Comparison of ENCODE assay signal across 8 cellular contexts in the genomic region with DNA sequence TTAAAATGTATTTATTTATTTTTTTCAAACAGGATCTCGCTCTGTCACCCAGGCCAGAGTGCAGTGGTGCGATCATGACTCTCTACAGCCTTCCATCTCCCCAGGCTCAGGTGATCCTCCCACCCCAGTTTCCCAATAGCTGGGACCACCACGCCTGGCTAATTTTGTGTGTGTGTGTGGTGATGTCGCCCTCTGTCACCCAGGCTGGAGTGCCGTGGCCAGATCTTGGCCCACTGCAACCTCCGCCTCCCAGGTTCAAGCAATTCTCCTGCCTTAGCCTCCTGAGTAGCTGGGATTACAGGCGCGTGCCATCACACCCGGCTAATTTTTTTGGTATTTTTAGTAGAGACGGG. TPM values are rescaled to one million over a fixed set of nuclear protein-coding genes. Genes with fewer than 3 reads are reported as not detected.
DNase-seq lines count a peak whose midpoint lies in the region; ATAC-seq, FAIRE-seq and TF ChIP-seq lines count a peak whose summit lies in the region.
"Not testable (repeated sequence)": the region's sequence is repeated elsewhere in the genome, so short reads cannot be mapped to it uniquely, and the experiment has no call there.

No MANE protein-coding gene starts in this region.

- not testable (repeated sequence) for H3K9ac ChIP-seq in HepG2 (ENCODE audit: insufficient read depth, low read depth, low read length)

- not testable (repeated sequence) for TF ChIP-seq CTCF in CD8-positive, alpha-beta T cell (IDR thresholded peaks at IDR 0.05); VCaP (conservative IDR thresholded peaks at IDR 0.05); HepG2 (CRISPR knock-in tag; IDR thresholded peaks at IDR 0.05); osteoblast (IDR thresholded peaks at IDR 0.05; ENCODE audit: extremely low read depth, low read depth, low read length); thoracic aorta (IDR thresholded peaks at IDR 0.05)

- not testable (repeated sequence) for H3K27ac ChIP-seq in CD8-positive, alpha-beta T cell (ENCODE audit: low read depth, low read length); HepG2 (ENCODE audit: extremely low read length, insufficient read depth, low read length); osteoblast (ENCODE audit: low read depth, low read length); thoracic aorta
- H3K27ac ChIP-seq in VCaP (peak overlapping the region; percentile 49; the same call in 1 of the 2 replicates), epithelial cell of prostate (peak overlapping the region; percentile 67)

- H3K36me3 ChIP-seq in CD8-positive, alpha-beta T cell (ENCODE audit: insufficient read depth, low read length); HepG2 (replicated peaks in 1 of 2; ENCODE audit: control insufficient read depth in 1 of 2, insufficient read depth in 2 of 2, low read length in 2 of 2); osteoblast (ENCODE audit: insufficient read depth, low read length); thoracic aorta: not testable (repeated sequence)

- in situ Hi-C loops in HepG2 (cut with HindIII; ENCODE audit: extremely low pct_ligation_motif_present, low pct_unique_long_range_greater_than_20kb): not testable (repeated sequence)

- not testable (repeated sequence) for H3K27me3 ChIP-seq in CD8-positive, alpha-beta T cell (ENCODE audit: insufficient read depth, low read length); HepG2 (ENCODE audit: control insufficient read depth in 1 of 2, insufficient read depth in 2 of 2, low read length in 2 of 2); osteoblast (ENCODE audit: insufficient read depth, low read length); thoracic aorta (replicated peaks; ENCODE audit: insufficient read depth)

- intact Hi-C loops in CD8-positive, alpha-beta T cell (cut with DNase I, micrococcal nuclease); HepG2 (cut with micrococcal nuclease; ENCODE audit: unreplicated experiment): not testable (repeated sequence)

- H3K9me3 Mint-ChIP-seq in CD8-positive, alpha-beta T cell; IgD-negative memory B cell; activated naive CD8-positive, alpha-beta T cell treated with anti-CD3 and anti-CD28 coated beads, Interleukin-2, amount 10 ng/mL, durations not matched to agents 7 days and 5 days: not testable (repeated sequence)

- WGBS in HepG2 (ENCODE audit: low lambda C conversion rate): 48% methylated on average over 10 of the region's 10 CpGs

- TF ChIP-seq RAD21 in HepG2 (CRISPR knock-in tag; IDR thresholded peaks at IDR 0.05): not testable (repeated sequence)

- ATAC-seq in CD8-positive, alpha-beta T cell; activated naive CD8-positive, alpha-beta T cell treated with anti-CD3 and anti-CD28 coated beads, Interleukin-2, amount 10 ng/mL, durations not matched to agents 7 days and 5 days (ENCODE audit: low read depth); HepG2; thoracic aorta (ENCODE audit: insufficient number of reproducible peaks, low FRiP score, low read depth): not testable (repeated sequence)

- H3K27ac Mint-ChIP-seq in CD8-positive, alpha-beta T cell; activated naive CD8-positive, alpha-beta T cell treated with anti-CD3 and anti-CD28 coated beads, Interleukin-2, amount 10 ng/mL, durations not matched to agents 7 days and 5 days: not testable (repeated sequence)
- H3K27ac Mint-ChIP-seq in IgD-negative memory B cell: peak overlapping the region in 1 of 3 donors; percentile 87

- not testable (repeated sequence) for H3K9me3 ChIP-seq in CD8-positive, alpha-beta T cell (ENCODE audit: low read length); HepG2 (ENCODE audit: low read length); osteoblast (ENCODE audit: low read depth, low read length); thoracic aorta

- peak overlapping the region; percentile 65 for H3K4me3 Mint-ChIP-seq in CD8-positive, alpha-beta T cell
- peak overlapping the region; percentile 72 to 88 (median 82) for H3K4me3 Mint-ChIP-seq in IgD-negative memory B cell
- H3K4me3 Mint-ChIP-seq in activated naive CD8-positive, alpha-beta T cell treated with anti-CD3 and anti-CD28 coated beads, Interleukin-2, amount 10 ng/mL, durations not matched to agents 7 days and 5 days: peak overlapping the region; percentile 8

- not testable (repeated sequence) for H3K27me3 Mint-ChIP-seq in CD8-positive, alpha-beta T cell (ENCODE audit: low read depth); IgD-negative memory B cell
- peaks cover 48% of the 10 kb centered on the region for H3K27me3 Mint-ChIP-seq in activated naive CD8-positive, alpha-beta T cell treated with anti-CD3 and anti-CD28 coated beads, Interleukin-2, amount 10 ng/mL, durations not matched to agents 7 days and 5 days

- TF ChIP-seq POLR2A in HepG2 (IDR thresholded peaks at IDR 0.05; ENCODE audit: insufficient read depth in 1 of 2, low read depth in 2 of 2, low read length in 2 of 2): not testable (repeated sequence)

- not testable (repeated sequence) for FAIRE-seq in HepG2 (lab: Jason Lieb, UNC)

- not testable (repeated sequence) for H4K20me1 ChIP-seq in HepG2 (ENCODE audit: insufficient read depth, low read length); osteoblast (ENCODE audit: insufficient read depth, low read length)

- not testable (repeated sequence) for BruUV-seq in HepG2 (replicated peaks; lab: Mats Ljungman, UMichigan)

- TF ChIP-seq EP300 in HepG2 (IDR thresholded peaks at IDR 0.05; ENCODE audit: low read depth in 2 of 2, low read length in 2 of 2); HepG2 (CRISPR knock-in tag; IDR thresholded peaks at IDR 0.05; ENCODE audit: borderline replicate concordance): not testable (repeated sequence)

- POLR2A ChIA-PET in CD8-positive, alpha-beta T cell (lab: Charles Lee): interaction anchor here (1.1 kb wide), 1 partner anchor 12 kb away, joined by 5 read pairs; no protein-coding TSS in a partner anchor
- POLR2A ChIA-PET in activated naive CD8-positive, alpha-beta T cell treated with anti-CD3 and anti-CD28 coated beads, Interleukin-2, amount 10 ng/mL, durations not matched to agents 7 days and 5 days (lab: Charles Lee); HepG2 (lab: Yijun Ruan, JAX): not testable (repeated sequence)

- not testable (repeated sequence) for H2AFZ ChIP-seq in HepG2 (ENCODE audit: low read length); osteoblast (ENCODE audit: low read length)

- peaks cover 40% of the 10 kb centered on the region for H3K4me1 Mint-ChIP-seq in CD8-positive, alpha-beta T cell (ENCODE audit: low read depth)
- H3K4me1 Mint-ChIP-seq in IgD-negative memory B cell: peaks cover 8 to 19% (median 12%) of the 10 kb centered on the region in 3 donors
- peaks cover 28% of the 10 kb centered on the region for H3K4me1 Mint-ChIP-seq in activated naive CD8-positive, alpha-beta T cell treated with anti-CD3 and anti-CD28 coated beads, Interleukin-2, amount 10 ng/mL, durations not matched to agents 7 days and 5 days

- not testable (repeated sequence) for H3K4me3 ChIP-seq in CD8-positive, alpha-beta T cell (ENCODE audit: low read depth, low read length); osteoblast (ENCODE audit: insufficient read depth, low read length)
- H3K4me3 ChIP-seq in HepG2 (replicated peaks in 1 of 3; ENCODE audit: insufficient read depth in 1 of 3, low read depth in 2 of 3, low read length in 3 of 3) (peak overlapping the region in 2 of 3 experiments; percentile 52 to 62; a peak in 2 of 6 replicates), thoracic aorta (peak overlapping the region; percentile 77)

- H3K4me1 ChIP-seq in CD8-positive, alpha-beta T cell (ENCODE audit: insufficient read depth, low read length): peaks cover 43% of the 10 kb centered on the region
- peaks cover 90% of the 10 kb centered on the region for H3K4me1 ChIP-seq in HepG2 (ENCODE audit: insufficient read depth, low read length)
- not testable (repeated sequence) for H3K4me1 ChIP-seq in osteoblast (ENCODE audit: insufficient read depth, low read length); thoracic aorta (ENCODE audit: control insufficient read depth in 1 of 2, low read depth in 2 of 2)

- H3K79me2 ChIP-seq in HepG2 (ENCODE audit: insufficient read depth, low read length); osteoblast (ENCODE audit: insufficient read depth, low read length): not testable (repeated sequence)

- DNase-seq in CD8-positive, alpha-beta T cell; activated naive CD8-positive, alpha-beta T cell treated with anti-CD3 and anti-CD28 coated beads, Interleukin-2, amount 10 ng/mL, durations not matched to agents 7 days and 5 days; epithelial cell of prostate (ENCODE audit: low read depth, low spot score); HepG2 (ENCODE audit: low spot score); osteoblast (ENCODE audit: insufficient read length, low spot score, missing footprints); thoracic aorta (ENCODE audit: low spot score): not testable (repeated sequence)

- not testable (repeated sequence) for H3K36me3 Mint-ChIP-seq in CD8-positive, alpha-beta T cell; IgD-negative memory B cell; activated naive CD8-positive, alpha-beta T cell treated with anti-CD3 and anti-CD28 coated beads, Interleukin-2, amount 10 ng/mL, durations not matched to agents 7 days and 5 days

- not testable (repeated sequence) for H3K4me2 ChIP-seq in HepG2 (ENCODE audit: low read depth, low read length)
- peak overlapping the region; percentile 73 for H3K4me2 ChIP-seq in osteoblast (ENCODE audit: insufficient read depth, low read length)

- CTCF ChIA-PET in CD8-positive, alpha-beta T cell (lab: Charles Lee): interaction anchor here (3.5 kb wide), 1 partner anchor 89 kb away, joined by 15 read pairs; no protein-coding TSS in a partner anchor
- CTCF ChIA-PET in HepG2 (lab: Yijun Ruan, JAX; ENCODE audit: low intra/inter-chr PET ratio, low total read pairs): not testable (repeated sequence)

RNA-seq across cellular contexts. Expression of a gene that starts 12.3 kb away (rescaled TPM):
- not detected for total RNA-seq in CD8-positive, alpha-beta T cell
- polyA plus RNA-seq in IgD-negative memory B cell: not detected
- total RNA-seq in activated naive CD8-positive, alpha-beta T cell treated with anti-CD3 and anti-CD28 coated beads, Interleukin-2, amount 10 ng/mL, durations not matched to agents 7 days and 5 days: not detected
- total RNA-seq in HepG2 (2016; rRNA removed; fragmentation: Illumina TruSeq; extraction: Trizol): 15.5 and 33.6 TPM in 2 replicates
- total RNA-seq in HepG2 (2016; cell fraction: cytosol; rRNA removed; fragmentation: Illumina TruSeq; extraction: Trizol; ENCODE audit: low read depth): 6.7 and 7.8 TPM in 2 replicates
- 10.8 and 35.8 TPM in 2 replicates for total RNA-seq in HepG2 (2016; cell fraction: insoluble cytoplasmic fraction; rRNA removed; fragmentation: Illumina TruSeq; extraction: Trizol)
- 14.9 and 16.9 TPM in 2 replicates for total RNA-seq in HepG2 (2016; cell fraction: membrane; rRNA removed; fragmentation: Illumina TruSeq; extraction: Trizol)
- total RNA-seq in HepG2 (2016; cell fraction: nucleus; rRNA removed; fragmentation: Illumina TruSeq; extraction: Trizol): 41.9 and 47.9 TPM in 2 replicates
- 53.6 and 62.5 TPM in 2 replicates for polyA plus RNA-seq in HepG2 (2011; rRNA removed)
- 39.1 and 62.9 TPM in 2 replicates for polyA plus RNA-seq in HepG2 (2011; cell fraction: cytosol; rRNA removed)
- 163 and 212 TPM in 2 replicates for polyA plus RNA-seq in HepG2 (2011; cell fraction: nucleus; rRNA removed)
- 25.4 and 56.3 TPM in 2 replicates for polyA plus RNA-seq in HepG2 (2012)
- polyA plus RNA-seq in HepG2 (2016; cell fraction: cytosol; fragmentation: Illumina TruSeq; extraction: Trizol; ENCODE audit: low read depth): 2.1 and 2.2 TPM in 2 replicates
- polyA plus RNA-seq in HepG2 (2016; cell fraction: insoluble cytoplasmic fraction; fragmentation: Illumina TruSeq; extraction: Trizol; ENCODE audit: low read depth): 11.5 and 14.9 TPM in 2 replicates
- 5.7 and 6.8 TPM in 2 replicates for polyA plus RNA-seq in HepG2 (2016; cell fraction: membrane; fragmentation: Illumina TruSeq; extraction: Trizol; ENCODE audit: low read depth)
- 84.4 and 87.2 TPM in 2 replicates for polyA plus RNA-seq in HepG2 (2016; cell fraction: nucleus; fragmentation: Illumina TruSeq; extraction: Trizol; ENCODE audit: insufficient read depth, low read depth)
- polyA minus RNA-seq in HepG2 (2011; rRNA and poly(A)+ RNA removed; ENCODE audit: low replicate concordance): 69.9 and 218 TPM in 2 replicates
- polyA minus RNA-seq in HepG2 (2011; cell fraction: cytosol; rRNA and poly(A)+ RNA removed): 72.7 and 86.9 TPM in 2 replicates
- polyA minus RNA-seq in HepG2 (2011; cell fraction: nucleus; rRNA and poly(A)+ RNA removed): 65.6 and 79.3 TPM in 2 replicates
- total RNA-seq in osteoblast: 13.3 and 21.0 TPM in 2 replicates
- total RNA-seq in thoracic aorta: 10 to 100 TPM; 20.3 to 32.9 TPM

RNA-seq across cellular contexts. Expression of a gene that starts 44.3 kb away (rescaled TPM):
- 1 to 10 TPM; 4.3 to 5.6 TPM for total RNA-seq in CD8-positive, alpha-beta T cell
- 10.5 TPM for polyA plus RNA-seq in IgD-negative memory B cell
- total RNA-seq in activated naive CD8-positive, alpha-beta T cell treated with anti-CD3 and anti-CD28 coated beads, Interleukin-2, amount 10 ng/mL, durations not matched to agents 7 days and 5 days: 10 to 100 TPM in 1 of 2 experiments, 1 to 10 TPM in 1; 7.5 to 10.2 TPM
- 1.8 and 2.0 TPM in 2 replicates for total RNA-seq in HepG2 (2016; rRNA removed; fragmentation: Illumina TruSeq; extraction: Trizol)
- total RNA-seq in HepG2 (2016; cell fraction: cytosol; rRNA removed; fragmentation: Illumina TruSeq; extraction: Trizol; ENCODE audit: low read depth): 0.53 and 1.0 TPM in 2 replicates
- 1.4 and 2.3 TPM in 2 replicates for total RNA-seq in HepG2 (2016; cell fraction: insoluble cytoplasmic fraction; rRNA removed; fragmentation: Illumina TruSeq; extraction: Trizol)
- total RNA-seq in HepG2 (2016; cell fraction: membrane; rRNA removed; fragmentation: Illumina TruSeq; extraction: Trizol): 1.3 and 1.5 TPM in 2 replicates
- total RNA-seq in HepG2 (2016; cell fraction: nucleus; rRNA removed; fragmentation: Illumina TruSeq; extraction: Trizol): 1.9 and 2.1 TPM in 2 replicates
- polyA plus RNA-seq in HepG2 (2011; rRNA removed): 1.7 and 2.2 TPM in 2 replicates
- 1.7 and 2.2 TPM in 2 replicates for polyA plus RNA-seq in HepG2 (2011; cell fraction: cytosol; rRNA removed)
- polyA plus RNA-seq in HepG2 (2011; cell fraction: nucleus; rRNA removed): 9.9 and 10.1 TPM in 2 replicates
- polyA plus RNA-seq in HepG2 (2012): 0.88 and 1.6 TPM in 2 replicates
- 0.47 and 1.2 TPM in 2 replicates for polyA plus RNA-seq in HepG2 (2016; cell fraction: cytosol; fragmentation: Illumina TruSeq; extraction: Trizol; ENCODE audit: low read depth)
- 1.7 and 2.2 TPM in 2 replicates for polyA plus RNA-seq in HepG2 (2016; cell fraction: insoluble cytoplasmic fraction; fragmentation: Illumina TruSeq; extraction: Trizol; ENCODE audit: low read depth)
- 0.94 and 1.7 TPM in 2 replicates for polyA plus RNA-seq in HepG2 (2016; cell fraction: membrane; fragmentation: Illumina TruSeq; extraction: Trizol; ENCODE audit: low read depth)
- polyA plus RNA-seq in HepG2 (2016; cell fraction: nucleus; fragmentation: Illumina TruSeq; extraction: Trizol; ENCODE audit: insufficient read depth, low read depth): 4.0 and 5.0 TPM in 2 replicates
- polyA minus RNA-seq in HepG2 (2011; rRNA and poly(A)+ RNA removed; ENCODE audit: low replicate concordance): 1.3 and 7.5 TPM in 2 replicates
- polyA minus RNA-seq in HepG2 (2011; cell fraction: cytosol; rRNA and poly(A)+ RNA removed): 0.69 and 0.79 TPM in 2 replicates
- 1.4 and 2.1 TPM in 2 replicates for polyA minus RNA-seq in HepG2 (2011; cell fraction: nucleus; rRNA and poly(A)+ RNA removed)
- total RNA-seq in osteoblast: 5.9 and 6.5 TPM in 2 replicates
- 1 to 10 TPM; 8.1 to 8.5 TPM for total RNA-seq in thoracic aorta

Comparison
In these comparisons a context has a peak if more than half of its experiments do, and no peak if none do; other contexts are left out.
1. H3K4me3 Mint-ChIP-seq: peak in every context shown above with its lines; median percentile 82 in IgD-negative memory B cell; 65 in CD8-positive, alpha-beta T cell; 8 in activated naive CD8-positive, alpha-beta T cell treated with anti-CD3 and anti-CD28 coated beads, Interleukin-2, amount 10 ng/mL, durations not matched to agents 7 days and 5 days.
2. RNA of a gene that starts 12.3 kb away (total RNA-seq): 6.7 to 47.9 TPM in HepG2, 20.3 to 32.9 TPM in thoracic aorta and 13.3 to 21.0 TPM in osteoblast; not detected in activated naive CD8-positive, alpha-beta T cell treated with anti-CD3 and anti-CD28 coated beads, Interleukin-2, amount 10 ng/mL, durations not matched to agents 7 days and 5 days and not detected in CD8-positive, alpha-beta T cell; every median in the first group is over 4 times any median in the second.